In genomic region chr18:13441731-13442130, GRCh38 we compare ENCODE assay signal across 21 cellular contexts.
"Had no signal": no experiment of that assay in that cellular context is flagged by ENCODE, and none has a peak within 500 bp of the region (broad histone marks: within the 10 kb centered on the region; RNA-seq: fewer than 3 reads in every experiment).

No MANE protein-coding gene starts in this region.

- H3K9me3 ChIP-seq: adrenal gland, MG63, SJCRH30 had no signal

- H3K27me3 Mint-ChIP-seq: activated CD4-positive, alpha-beta T cell treated with anti-CD3 and anti-CD28 coated beads, Interleukin-2, amount 10 ng/mL, durations not matched to agents 24 days and 14 days; activated T-cell treated with anti-CD3 and anti-CD28 coated beads, Interleukin-2, amount 50 U/mL, for 24 hours had no signal

- H3K4me3 ChIP-seq: adrenal gland, MG63, SJCRH30, SK-N-MC had no signal

- H3K9me3 Mint-ChIP-seq: activated CD4-positive, alpha-beta T cell treated with anti-CD3 and anti-CD28 coated beads, Interleukin-2, amount 10 ng/mL, durations not matched to agents 24 days and 14 days; activated naive CD4-positive, alpha-beta T cell treated with anti-CD3 and anti-CD28 coated beads for 36 hours; activated naive CD4-positive, alpha-beta T cell treated with anti-CD3 and anti-CD28 coated beads, Interleukin-2, amount 50 U/mL, for 72 hours; activated T-cell treated with anti-CD3 and anti-CD28 coated beads, Interleukin-2, amount 50 U/mL, for 24 hours; brain; T-helper 2 cell treated with Interferon-gamma antibody and Interleukin-4, amounts not matched to agents 5 μg/mL and 100 μg/mL, for 36 hours had no signal

- H3K36me3 ChIP-seq: MG63, SJCRH30 had no signal

- H3K36me3 Mint-ChIP-seq: brain had no signal

- H3K27ac ChIP-seq: adrenal gland, SJCRH30, SK-N-MC had no signal

- H3K27ac Mint-ChIP-seq: activated CD4-positive, alpha-beta T cell treated with anti-CD3 and anti-CD28 coated beads, Interleukin-2, amount 10 ng/mL, durations not matched to agents 24 days and 14 days; activated CD8-positive, alpha-beta T cell treated with anti-CD3 and anti-CD28 coated beads, Interleukin-2, amount 10 ng/mL, durations not matched to agents 7 days and 5 days; activated naive CD4-positive, alpha-beta T cell treated with anti-CD3 and anti-CD28 coated beads for 36 hours; activated T-cell treated with anti-CD3 and anti-CD28 coated beads, Interleukin-2, amount 50 U/mL, for 24 hours; T-helper 2 cell treated with Interferon-gamma antibody and Interleukin-4, amounts not matched to agents 5 μg/mL and 100 μg/mL, for 36 hours had no signal

- H3K27me3 ChIP-seq: adrenal gland, MG63, SJCRH30 had no signal

- H3K4me3 Mint-ChIP-seq: activated CD4-positive, alpha-beta T cell treated with anti-CD3 and anti-CD28 coated beads, Interleukin-2, amount 10 ng/mL, durations not matched to agents 24 days and 14 days; activated CD8-positive, alpha-beta T cell treated with anti-CD3 and anti-CD28 coated beads, Interleukin-2, amount 10 ng/mL, durations not matched to agents 7 days and 5 days; activated naive CD4-positive, alpha-beta T cell treated with anti-CD3 and anti-CD28 coated beads for 36 hours; activated T-cell treated with anti-CD3 and anti-CD28 coated beads, Interleukin-2, amount 50 U/mL, for 24 hours; brain; T-helper 2 cell treated with Interferon-gamma antibody and Interleukin-4, amounts not matched to agents 5 μg/mL and 100 μg/mL, for 36 hours had no signal

- H3K4me1 ChIP-seq: SJCRH30 had no signal

- DNase-seq: activated CD4-positive, alpha-beta T cell treated with anti-CD3 and anti-CD28 coated beads, Interleukin-2, amount 10 ng/mL, durations not matched to agents 24 days and 14 days; activated CD4-positive, alpha-beta T cell treated with anti-CD3 and anti-CD28 coated beads, Interleukin-2, amount 50 U/mL, for 4 hours; activated CD8-positive, alpha-beta T cell treated with anti-CD3 and anti-CD28 coated beads, Interleukin-2, amount 10 ng/mL, durations not matched to agents 7 days and 5 days; activated gamma-delta T cell treated with Interleukin-2 at 50 U/mL for 16 hours; activated naive CD4-positive, alpha-beta T cell treated with anti-CD3 and anti-CD28 coated beads for 36 hours; activated T-cell treated with anti-CD3 and anti-CD28 coated beads, Interleukin-2, amount 50 U/mL, for 24 hours; Karpas-422; MG63; MV-4-11; NCI-H1092; NCI-H1436 treated with DMSO at 0.1 percent for 48 hours; NCI-H1694 treated with DMSO at 0.1 percent for 48 hours; NCI-H2029; NCI-H524 treated with DMSO at 0.1 percent for 48 hours; SHP77; SJCRH30 had no signal
